In the genomic region with DNA sequence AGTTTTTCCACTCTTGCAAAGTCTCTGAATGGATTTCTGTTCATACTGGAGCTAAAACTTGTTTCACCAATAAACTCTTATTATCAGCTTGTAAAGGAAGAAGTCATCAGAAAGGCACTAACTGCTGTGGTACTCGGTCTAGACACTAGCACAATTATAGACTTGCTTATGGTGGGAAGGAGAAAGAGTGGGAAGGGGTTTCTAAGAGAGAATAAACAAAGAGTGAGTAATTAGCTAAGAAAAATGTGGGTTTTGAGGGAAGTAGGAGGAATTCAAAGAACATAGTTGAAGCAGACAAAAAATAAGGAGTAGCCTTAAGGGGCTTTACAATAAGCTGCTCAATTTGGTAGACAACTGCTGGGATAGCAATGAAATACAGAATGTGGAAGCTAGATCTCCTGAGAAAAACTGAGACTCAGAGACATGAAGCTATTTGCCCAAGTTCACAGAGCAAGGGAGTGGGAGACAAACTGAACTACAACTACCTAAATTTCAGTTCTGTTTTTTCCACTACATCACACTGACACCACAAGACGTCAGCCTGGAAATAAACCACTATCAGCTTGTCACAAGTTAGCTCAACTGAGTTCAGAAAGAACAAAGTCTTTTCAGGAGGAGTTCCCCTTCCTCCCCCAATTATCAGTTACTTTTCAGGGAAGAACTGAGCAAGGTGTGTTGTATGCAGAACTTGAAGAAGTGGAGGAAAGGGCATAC, we compare ENCODE assay signal across 8 cellular contexts. TPM values are rescaled to one million over a fixed set of nuclear protein-coding genes. Genes with fewer than 3 reads are reported as not detected.
A peak's percentile ranks its signal among the peaks of the same experiment; 100 is the strongest.
DNase-seq lines count a peak whose midpoint lies in the region; ATAC-seq, FAIRE-seq and TF ChIP-seq lines count a peak whose summit lies in the region.

No MANE protein-coding gene starts in this region.

- no peak overlapping the region for H2BK120ac ChIP-seq in H1 (replicated peaks; ENCODE audit: low read depth, low read length)

- no peak overlapping the region for H3K27ac ChIP-seq in Karpas-422 (ENCODE audit: low read length)
- no peak overlapping the region for H3K27ac ChIP-seq in H1 (ENCODE audit: low read depth, low read length)
- peak overlapping the region; percentile 2 for H3K27ac ChIP-seq in upper lobe of right lung
- H3K27ac ChIP-seq in breast epithelium: no peak overlapping the region

- TF ChIP-seq RAD21 in H1 (IDR thresholded peaks at IDR 0.05 in 1 of 2, conservative IDR thresholded peaks at IDR 0.05 in 1 of 2; ENCODE audit: low read depth in 2 of 2, low read length in 2 of 2): no peak

- no peak overlapping the region; the same call in 1 of the 2 replicates for H2BK15ac ChIP-seq in H1 (ENCODE audit: low read length)

- DNase-seq in Karpas-422: peak; percentile 44
- DNase-seq in H1 (ENCODE audit: low read depth in 1 of 2, low spot score in 2 of 2): no peak
- DNase-seq in upper lobe of right lung: no peak
- no peak for DNase-seq in ecto neural progenitor cell (ENCODE audit: low spot score)
- no peak for DNase-seq in breast epithelium (ENCODE audit: low spot score in 2 of 2)
- DNase-seq in lower leg skin (ENCODE audit: low spot score in 2 of 2): no peak

- no peaks in the 10 kb centered on the region for H3K36me3 ChIP-seq in Karpas-422 (ENCODE audit: insufficient read depth, low read length)
- peaks cover 0 to 9% (median 5%) of the 10 kb centered on the region in 4 experiments; a peak in 5 of 8 replicates for H3K36me3 ChIP-seq in H1 (ENCODE audit: control insufficient read depth in 2 of 4, insufficient read depth in 4 of 4, low read length in 3 of 4)
- H3K36me3 ChIP-seq in upper lobe of right lung: no peaks in the 10 kb centered on the region
- H3K36me3 ChIP-seq in breast epithelium: peaks cover 4% of the 10 kb centered on the region

- no peak overlapping the region; the same call in 1 of the 2 replicates for H3K18ac ChIP-seq in H1 (ENCODE audit: extremely low read depth, low read length)

- intact Hi-C loops in upper lobe of right lung (cut with DNase I): no loop called here
- intact Hi-C loops in breast epithelium (cut with DNase I; ENCODE audit: low total_unique reads): no loop called here
- intact Hi-C loops in lower leg skin (cut with DNase I; ENCODE audit: low total_unique reads): no loop called here

- no peak overlapping the region for H4K8ac ChIP-seq in H1 (ENCODE audit: extremely low read depth, insufficient read depth, low read length)

- no peak overlapping the region for H2BK5ac ChIP-seq in H1 (ENCODE audit: low read depth, low read length)

- H3K4me2 ChIP-seq in Karpas-422 (ENCODE audit: low read depth, low read length, poor library complexity, severe bottlenecking) (no peak overlapping the region), H1 (ENCODE audit: insufficient read depth in 1 of 2, low read depth in 2 of 2, low read length in 2 of 2) (no peak overlapping the region; a peak in 1 of 4 replicates)

- CTCF ChIA-PET in H1 (lab: Charles Lee; ENCODE audit: partially characterized antibody): interaction anchor here (0.7 to 2.8 kb wide), 6 partner anchors 10 to 353 kb away, joined by 3 to 14 read pairs (median 8); no protein-coding TSS in a partner anchor

- H4K20me1 ChIP-seq in Karpas-422 (ENCODE audit: insufficient read depth, low read depth, low read length) (peaks cover 4% of the 10 kb centered on the region; the same call in 1 of the 2 replicates), H1 (replicated peaks in 1 of 2; ENCODE audit: control insufficient read depth in 1 of 2, insufficient read depth in 2 of 2, low read length in 2 of 2) (no peaks in the 10 kb centered on the region)

- H3K4ac ChIP-seq in H1 (replicated peaks; ENCODE audit: insufficient read length, low read depth, low read length): no peak overlapping the region

- no peak overlapping the region for H3K14ac ChIP-seq in H1 (ENCODE audit: insufficient read length)

- H3K27me3 ChIP-seq in Karpas-422 (ENCODE audit: low read length) (no peaks in the 10 kb centered on the region), H1 (replicated peaks in 1 of 4; ENCODE audit: control insufficient read depth in 3 of 4, extremely low read depth in 1 of 4, insufficient read depth in 3 of 4, low read length in 3 of 4) (peaks cover 0 to 1% (median 0%) of the 10 kb centered on the region in 4 experiments; a peak in 1 of 7 replicates), upper lobe of right lung (no peaks in the 10 kb centered on the region), breast epithelium (no peaks in the 10 kb centered on the region)

- H2AK5ac ChIP-seq in H1 (ENCODE audit: low read depth, low read length): no peak overlapping the region

- TF ChIP-seq POLR2A in H1 (IDR thresholded peaks at IDR 0.05; ENCODE audit: control extremely low read depth in 1 of 2, low read depth in 2 of 2, low read length in 2 of 2): no peak
- TF ChIP-seq POLR2A in breast epithelium (IDR thresholded peaks at IDR 0.05): no peak
- TF ChIP-seq POLR2A in lower leg skin (IDR thresholded peaks at IDR 0.05): no peak

- H3K9ac ChIP-seq in Karpas-422 (ENCODE audit: low read length) (no peak overlapping the region), H1 (replicated peaks in 1 of 4; ENCODE audit: extremely low read depth in 1 of 4, low read depth in 3 of 4, low read length in 3 of 4) (peak overlapping the region in 1 of 4 experiments; percentile 30; a peak in 1 of 7 replicates)

- no peaks in the 10 kb centered on the region for H3K9me2 ChIP-seq in Karpas-422 (replicated peaks; ENCODE audit: insufficient read depth, low read length)

- H3K23me2 ChIP-seq in H1 (ENCODE audit: low read depth, low read length): no peaks in the 10 kb centered on the region

- H4K91ac ChIP-seq in H1 (replicated peaks; ENCODE audit: insufficient read length, low read length): no peak overlapping the region

- no peak overlapping the region for H2AFZ ChIP-seq in Karpas-422 (ENCODE audit: low read length)
- H2AFZ ChIP-seq in H1 (ENCODE audit: low read length): no peak overlapping the region

- no peak overlapping the region for H3K4me3 ChIP-seq in Karpas-422 (ENCODE audit: low read length)
- H3K4me3 ChIP-seq in H1 (ENCODE audit: extremely low read depth in 1 of 4, insufficient read depth in 2 of 4, low read depth in 3 of 4, low read length in 4 of 4): no peak overlapping the region
- no peak overlapping the region for H3K4me3 ChIP-seq in upper lobe of right lung
- H3K4me3 ChIP-seq in breast epithelium: no peak overlapping the region
- no peak overlapping the region for H3K4me3 ChIP-seq in lower leg skin (ENCODE audit: low read depth, poor library complexity, severe bottlenecking)

- H3K9me3 ChIP-seq in Karpas-422 (ENCODE audit: low read length) (no peaks in the 10 kb centered on the region), H1 (ENCODE audit: insufficient read depth in 2 of 2, low read depth in 1 of 2, low read length in 1 of 2) (0 out of 4 replicates have a peak, but pooled peaks cover 0 to 2% of the 10 kb centered on the region in 2 experiments), upper lobe of right lung (no peaks in the 10 kb centered on the region), breast epithelium (no peaks in the 10 kb centered on the region)

- POLR2A ChIA-PET in H1 (lab: Charles Lee; ENCODE audit: partially characterized antibody): interaction anchor here (1.0 to 1.8 kb wide), 2 partner anchors 11 to 13 kb away, joined by 3 to 4 read pairs; no protein-coding TSS in a partner anchor

- peak; percentile 45 for FAIRE-seq in H1 (lab: Jason Lieb, UNC)

- H3K23ac ChIP-seq in H1 (ENCODE audit: insufficient read length): no peak overlapping the region

- H2BK20ac ChIP-seq in H1 (ENCODE audit: low read length): no peak overlapping the region

- H3K56ac ChIP-seq in H1 (replicated peaks; ENCODE audit: insufficient read length, low read depth, low read length): no peak overlapping the region

- no peaks in the 10 kb centered on the region; the same call in 1 of the 2 replicates for H3K79me1 ChIP-seq in H1 (ENCODE audit: low read depth, low read length)

- H3K79me2 ChIP-seq in Karpas-422 (ENCODE audit: low read length) (no peaks in the 10 kb centered on the region), H1 (ENCODE audit: control insufficient read depth in 1 of 2, insufficient read depth in 2 of 2, low read length in 2 of 2) (peaks cover 0 to 80% of the 10 kb centered on the region in 2 experiments; a peak in 3 of 4 replicates)

- TF ChIP-seq EP300 in H1 (IDR thresholded peaks at IDR 0.05; ENCODE audit: borderline replicate concordance in 1 of 2, low read depth in 2 of 2, low read length in 2 of 2): no peak

- H3K4me1 ChIP-seq in Karpas-422 (ENCODE audit: low read length) (peaks cover 22% of the 10 kb centered on the region), H1 (replicated peaks in 1 of 4; ENCODE audit: control insufficient read depth in 3 of 4, insufficient read depth in 4 of 4, low read length in 3 of 4) (peaks cover 3 to 6% (median 4%) of the 10 kb centered on the region in 4 experiments; a peak in 6 of 7 replicates), upper lobe of right lung (peaks cover 18% of the 10 kb centered on the region), breast epithelium (peaks cover 0 to 16% of the 10 kb centered on the region in 2 donors)

- H2BK12ac ChIP-seq in H1 (ENCODE audit: low read depth, low read length): no peak overlapping the region

- 84% methylated on average over 2 of the region's 2 CpGs; no CpG with 5 or more reads in 1 of the 2 experiments for WGBS in H1 (ENCODE audit: extremely low coverage in 1 of 2, insufficient coverage in 1 of 2, insufficient read length in 1 of 2, insufficient replicate concordance in 2 of 2, low coverage in 1 of 2, low lambda C conversion rate in 2 of 2, missing lambda C conversion rate in 1 of 2), 2 experiments
- 76 to 77% methylated on average over 2 of the region's 2 CpGs for WGBS in lower leg skin, 2 donors

- no peak for TF ChIP-seq CTCF in H1 (IDR thresholded peaks at IDR 0.05; ENCODE audit: control extremely low read depth in 1 of 3, insufficient read depth in 1 of 3, low read depth in 1 of 3, low read length in 3 of 3)
- no peak for TF ChIP-seq CTCF in upper lobe of right lung (IDR thresholded peaks at IDR 0.05)
- TF ChIP-seq CTCF in breast epithelium (IDR thresholded peaks at IDR 0.05): no peak
- TF ChIP-seq CTCF in lower leg skin (IDR thresholded peaks at IDR 0.05): no peak

- ATAC-seq in GM18499 (IDR thresholded peaks at IDR 0.05; ENCODE audit: insufficient read depth, unreplicated experiment) (peak; percentile 61), GM21576 (IDR thresholded peaks at IDR 0.05; ENCODE audit: unreplicated experiment) (peak; percentile 88), upper lobe of right lung (peak; percentile 76)

- no peak overlapping the region for H4K5ac ChIP-seq in H1 (ENCODE audit: insufficient read length, low read depth, low read length)

RNA-seq across cellular contexts. Expression of gene MAP4K3, which starts 59.7 kb away (rescaled TPM):
- 7.2 and 11.5 TPM in 2 replicates for total RNA-seq in Karpas-422 (2014; rRNA removed; shearing (Covaris generic); ENCODE audit: low replicate concordance)
- total RNA-seq in H1 (2021; fragmentation: NEBNext Ultra II Directional; extraction: Animal tissue kit (Norgen Biotek cat#: 25700)): 63.0 and 70.8 TPM in 2 replicates
- polyA plus RNA-seq in H1 (2011; rRNA removed): 6.5 and 11.4 TPM in 2 replicates
- polyA plus RNA-seq in H1 (2011; cell fraction: cytosol; rRNA removed): 15.2 TPM
- 8.8 TPM for polyA plus RNA-seq in H1 (2011; cell fraction: nucleus; rRNA removed)
- polyA plus RNA-seq in H1 (2012, experiment 1 of 2): 10.3 to 26.4 TPM (median 13.9 TPM) in 4 replicates
- polyA plus RNA-seq in H1 (2012, experiment 2 of 2): 1.4 TPM
- polyA plus RNA-seq in H1 (2013, experiment 1 of 2): 20.4 TPM
- 20.5 TPM for polyA plus RNA-seq in H1 (2013, experiment 2 of 2)
- polyA minus RNA-seq in H1 (2011; rRNA and poly(A)+ RNA removed): 15.3 and 26.3 TPM in 2 replicates
- 14.1 TPM for polyA minus RNA-seq in H1 (2011; cell fraction: cytosol; rRNA and poly(A)+ RNA removed)
- 47.5 TPM for polyA minus RNA-seq in H1 (2011; cell fraction: nucleus; rRNA and poly(A)+ RNA removed)
- total RNA-seq in upper lobe of right lung: 55.5 TPM
- 100 to 1,000 TPM in 1 of 3 donors, 10 to 100 TPM in 2; 56.2 to 101 (median 69.8) TPM for total RNA-seq in breast epithelium
- 10 to 100 TPM; 43.1 to 68.8 (median 45.6) TPM for total RNA-seq in lower leg skin
